In genomic region chrX:71212536-71212935, GRCh38 we compare ENCODE assay signal across 17 cellular contexts. TPM values are rescaled to one million over a fixed set of nuclear protein-coding genes. Genes with fewer than 3 reads are reported as not detected.
DNase-seq lines count a peak whose midpoint lies in the region; ATAC-seq and TF ChIP-seq lines count a peak whose summit lies in the region.
"Had no signal": no experiment of that assay in that cellular context is flagged by ENCODE, and none has a peak within 500 bp of the region (broad histone marks: within the 10 kb centered on the region; RNA-seq: fewer than 3 reads in every experiment).

No MANE protein-coding gene starts in this region.

- no peak overlapping the region for H3K9ac ChIP-seq in PC-3 (ENCODE audit: low read length)

- H3K4me3 Mint-ChIP-seq in nephron: no peak overlapping the region
- H3K4me3 Mint-ChIP-seq: B cell; CD8-positive, alpha-beta T cell; H9; IgD-negative memory B cell had no signal

- intact Hi-C loops in PC-3 (cut with micrococcal nuclease): no loop called here

- peaks cover 4% of the 10 kb centered on the region; the same call in 1 of the 2 replicates for H3K27me3 ChIP-seq in PC-3 (ENCODE audit: low read length)

- no peaks in the 10 kb centered on the region for H3K36me3 Mint-ChIP-seq in nephron (ENCODE audit: low read depth)
- H3K36me3 Mint-ChIP-seq: CD8-positive, alpha-beta T cell; IgD-negative memory B cell had no signal

- peak; percentile 46 for ATAC-seq in PC-3
- ATAC-seq: CD8-positive, alpha-beta T cell had no signal

- no peaks in the 10 kb centered on the region for H4K20me1 ChIP-seq in PC-3 (ENCODE audit: low read length)

- no peaks in the 10 kb centered on the region for H3K36me3 ChIP-seq in PC-3 (ENCODE audit: low read depth, low read length)

- no peaks in the 10 kb centered on the region for H3K9me3 ChIP-seq in PC-3 (ENCODE audit: low read length)

- no peaks in the 10 kb centered on the region for H3K9me2 ChIP-seq in PC-3 (replicated peaks; ENCODE audit: low read length)

- 0 out of 2 replicates have a peak overlapping the region, but pooled peaks have one; percentile 16 for H2AFZ ChIP-seq in PC-3 (ENCODE audit: low read length)

- CTCF ChIA-PET in PC-3 (lab: Charles Lee): no interaction called here

- BruUV-seq in PC-3 (replicated peaks; lab: Mats Ljungman, UMichigan): no TSS peak

- DNase-seq in DMS53 (lab: John Stamatoyannopoulos, UW) (peak; percentile 67), PC-3 (peak; percentile 42), DMS 273 treated with DMSO at 0.1 percent for 48 hours (lab: John Stamatoyannopoulos, UW) (no peak), amniotic stem cell (lab: John Stamatoyannopoulos, UW) (no peak)
- DNase-seq in activated CD4-positive, alpha-beta T cell treated with anti-CD3 and anti-CD28 coated beads, Interleukin-2, amount 50 U/mL, for 48 hours: no peak
- DNase-seq: C1 segment of cervical spinal cord; CD8-positive, alpha-beta T cell; COR-L47; DND-41; GDM1; GOT3; H9 had no signal

- H3K27ac Mint-ChIP-seq in nephron: peak overlapping the region in 2 of 3 experiments; percentile 8 to 75
- H3K27ac Mint-ChIP-seq: B cell; CD8-positive, alpha-beta T cell; IgD-negative memory B cell had no signal

- H3K4me1 ChIP-seq in PC-3 (ENCODE audit: insufficient read depth, low read length): peaks cover 8% of the 10 kb centered on the region; the same call in 1 of the 2 replicates

- POLR2A ChIA-PET in PC-3 (lab: Charles Lee; ENCODE audit: unreplicated experiment): interaction anchor here (0.7 kb wide), 1 partner anchor 79 kb away, joined by 3 read pairs; no protein-coding TSS in a partner anchor

- H3F3A ChIP-seq in PC-3 (ENCODE audit: low read length, unreplicated experiment): no peaks in the 10 kb centered on the region

- TF ChIP-seq CTCF in C4-2B (conservative IDR thresholded peaks at IDR 0.05): no peak
- no peak for TF ChIP-seq CTCF in PC-3 (conservative IDR thresholded peaks at IDR 0.05; ENCODE audit: low read depth, low read length)
- no peak for TF ChIP-seq CTCF in nephron (IDR thresholded peaks at IDR 0.05; ENCODE audit: unreplicated experiment in 3 of 3)

- H3K27me3 Mint-ChIP-seq in nephron (ENCODE audit: low read depth): no peaks in the 10 kb centered on the region

- H3K4me3 ChIP-seq in PC-3 (ENCODE audit: low read length): no peak overlapping the region

- H3K9me3 Mint-ChIP-seq in nephron: peaks cover 13% of the 10 kb centered on the region
- H3K9me3 Mint-ChIP-seq: CD8-positive, alpha-beta T cell had no signal

- H3K4me1 Mint-ChIP-seq in nephron: peaks cover 9% of the 10 kb centered on the region
- H3K4me1 Mint-ChIP-seq: B cell, IgD-negative memory B cell had no signal

- no peaks in the 10 kb centered on the region for H3K79me2 ChIP-seq in PC-3 (ENCODE audit: low read length)

- H3K4me2 ChIP-seq in PC-3 (ENCODE audit: low read length): peak overlapping the region; percentile 29

- H3K27ac ChIP-seq in C4-2B: peak overlapping the region; percentile 59
- no peak overlapping the region for H3K27ac ChIP-seq in PC-3 (ENCODE audit: low read length)

RNA-seq across cellular contexts. Expression of gene GJB1, which starts 10.5 kb away (rescaled TPM):
- not detected in 2 replicates for total RNA-seq in PC-3 (2014; rRNA removed)
- total RNA-seq: B cell; CD8-positive, alpha-beta T cell; H9; HT1080 had no signal

RNA-seq across cellular contexts. Expression of gene ZMYM3, which starts 41.4 kb away (rescaled TPM):
- total RNA-seq in PC-3 (2014; rRNA removed): 23.5 and 25.2 TPM in 2 replicates

Comparison
In these comparisons a context has a peak if more than half of its experiments do, and no peak if none do; other contexts are left out.
1. DNase-seq: peak in DMS53 (single experiment) and PC-3 (single experiment); none in DMS 273 treated with DMSO at 0.1 percent for 48 hours (single experiment), amniotic stem cell (single experiment) and activated CD4-positive, alpha-beta T cell treated with anti-CD3 and anti-CD28 coated beads, Interleukin-2, amount 50 U/mL, for 48 hours (0 of 2).